ENCODE assay signal across 12 cellular contexts in the genomic region with DNA sequence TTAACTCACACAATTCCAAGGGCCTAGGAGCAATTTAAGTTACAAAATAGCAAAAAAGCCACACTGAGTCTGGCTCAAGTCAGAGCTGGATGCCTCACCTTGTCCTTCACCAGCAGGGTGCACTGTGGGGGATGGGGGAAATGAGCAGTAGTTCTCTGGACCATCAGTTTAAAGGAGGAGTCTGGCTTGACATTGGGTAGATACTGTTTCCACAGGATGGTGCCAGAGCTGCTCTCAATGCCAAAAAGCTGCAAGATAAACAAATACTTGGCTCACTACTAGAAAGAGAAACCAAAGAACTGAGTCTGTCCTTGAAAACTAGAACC. TPM values are rescaled to one million over a fixed set of nuclear protein-coding genes. Genes with fewer than 3 reads are reported as not detected.
DNase-seq lines count a peak whose midpoint lies in the region; FAIRE-seq and TF ChIP-seq lines count a peak whose summit lies in the region.
"Had no signal": no experiment of that assay in that cellular context is flagged by ENCODE, and none has a peak within 500 bp of the region (broad histone marks: within the 10 kb centered on the region; RNA-seq: fewer than 3 reads in every experiment).

No MANE protein-coding gene starts in this region.

- peak; percentile 7 for TF ChIP-seq CTCF in bronchial epithelial cell (IDR thresholded peaks at IDR 0.05; ENCODE audit: insufficient read depth, low read length, severe bottlenecking)

- H3K36me3 ChIP-seq in bronchial epithelial cell (ENCODE audit: control insufficient read depth, insufficient read depth, low read length) = peaks cover 32% of the 10 kb centered on the region

- no peak for FAIRE-seq in bronchial epithelial cell (lab: Jason Lieb, UNC)
- FAIRE-seq in GM12892 (lab: Jason Lieb, UNC) = no peak
- FAIRE-seq: G401.6 had no signal

- H3K27ac ChIP-seq in temporal lobe (ENCODE audit: low read depth, low read length) = peak overlapping the region; percentile 75

- DNase-seq in DMS 273 (lab: John Stamatoyannopoulos, UW; ENCODE audit: unreplicated experiment) = peak; percentile 14
- DNase-seq in DMS 273 treated with DMSO at 0.1 percent for 48 hours (lab: John Stamatoyannopoulos, UW) = no peak
- no peak for DNase-seq in bronchial epithelial cell (ENCODE audit: low read depth)
- peak; percentile 10 for DNase-seq in iPS-NIHi7 (ENCODE audit: extremely low spot score)
- no peak for DNase-seq in GM12892 (ENCODE audit: insufficient read length)
- no peak for DNase-seq in T1000 (lab: John Stamatoyannopoulos, UW)
- DNase-seq in KG1 (lab: John Stamatoyannopoulos, UW) = no peak
- DNase-seq: 8988T, NCI-H2171 treated with DMSO at 0.1 percent for 48 hours, T-helper 1 cell had no signal

- H3K4me3 ChIP-seq in bronchial epithelial cell (ENCODE audit: low read depth, low read length) = no peak overlapping the region

- no peaks in the 10 kb centered on the region for H3K27me3 ChIP-seq in bronchial epithelial cell (ENCODE audit: control insufficient read depth, insufficient read depth, low read length)

- TF ChIP-seq POLR2A in GM12892 (IDR thresholded peaks at IDR 0.05; ENCODE audit: low read depth, low read length) = no peak

RNA-seq across cellular contexts. Expression of gene EMC1, which starts 18.8 kb away (rescaled TPM):
- 45.8 and 60.8 TPM in 2 replicates for total RNA-seq in bronchial epithelial cell
- 65.6 TPM for total RNA-seq in temporal lobe
- polyA plus RNA-seq in GM12892 (2012; ENCODE audit: missing spikeins) = 16.1 TPM

RNA-seq across cellular contexts. Expression of gene MRTO4, which starts 19.1 kb away (rescaled TPM):
- 26.0 and 55.5 TPM in 2 replicates for total RNA-seq in bronchial epithelial cell
- total RNA-seq in temporal lobe = 24.8 TPM
- polyA plus RNA-seq in GM12892 (2012; ENCODE audit: missing spikeins) = 40.4 TPM

RNA-seq across cellular contexts. Expression of gene UBR4, which starts 22.4 kb away (rescaled TPM):
- total RNA-seq in bronchial epithelial cell (66.1 and 97.4 TPM in 2 replicates), temporal lobe (90.5 TPM)
- 78.8 TPM for polyA plus RNA-seq in GM12892 (2012; ENCODE audit: missing spikeins)

RNA-seq across cellular contexts. Expression of gene AKR7A3, which starts 56.1 kb away (rescaled TPM):
- 0.26 TPM in 2 replicates for total RNA-seq in bronchial epithelial cell
- 1.7 TPM for total RNA-seq in temporal lobe
- 0.30 TPM for polyA plus RNA-seq in GM12892 (2012; ENCODE audit: missing spikeins)

Comparison
In these comparisons a context has a peak if more than half of its experiments do, and no peak if none do; other contexts are left out.
1. DNase-seq: peak in DMS 273 (single experiment) and iPS-NIHi7 (single experiment); none in DMS 273 treated with DMSO at 0.1 percent for 48 hours (single experiment), bronchial epithelial cell (single experiment), GM12892 (single experiment), T1000 (single experiment) and KG1 (single experiment).